Comparison of ENCODE assay signal across 17 cellular contexts in genomic region chr10:44804661-44805060, GRCh38.
"Had no signal": no experiment of that assay in that cellular context is flagged by ENCODE, and none has a peak within 500 bp of the region (broad histone marks: within the 10 kb centered on the region; RNA-seq: fewer than 3 reads in every experiment).

No MANE protein-coding gene starts in this region.

- H3K36me3 Mint-ChIP-seq: memory B cell; naive thymus-derived CD4-positive, alpha-beta T cell; type B pancreatic cell had no signal

- ATAC-seq: left lung; lower lobe of right lung; naive thymus-derived CD4-positive, alpha-beta T cell; psoas muscle; sciatic nerve had no signal

- H3K4me3 Mint-ChIP-seq: dendritic cell treated with granulocyte-macrophage colony-stimulating factor and Interleukin-4, amounts not matched to agents 40 ng/mL and 50 ng/mL, for 4 days; memory B cell; naive thymus-derived CD4-positive, alpha-beta T cell; type B pancreatic cell had no signal

- H3K27ac Mint-ChIP-seq: dendritic cell treated with granulocyte-macrophage colony-stimulating factor and Interleukin-4, amounts not matched to agents 40 ng/mL and 50 ng/mL, for 4 days; memory B cell; naive thymus-derived CD4-positive, alpha-beta T cell; type B pancreatic cell had no signal

- H3K9me3 Mint-ChIP-seq: dendritic cell treated with granulocyte-macrophage colony-stimulating factor and Interleukin-4, amounts not matched to agents 40 ng/mL and 50 ng/mL, for 4 days; type B pancreatic cell had no signal

- H3K4me1 Mint-ChIP-seq: memory B cell; naive thymus-derived CD4-positive, alpha-beta T cell had no signal

- DNase-seq: cerebellar nuclear complex; esophagus squamous epithelium; foreskin melanocyte; hippocampal formation; islet precursor cell; left lung; lower lobe of right lung; naive thymus-derived CD4-positive, alpha-beta T cell; psoas muscle; stimulated activated CD4-positive, alpha-beta T cell treated with anti-CD3 and anti-CD28 coated beads, Interleukin-12 subunit alpha, Interleukin-12 subunit beta, amount 100 ng/mL, for 4 hours; stimulated activated naive CD4-positive, alpha-beta T cell treated with Interleukin-2 at 50 U/mL for 16 hours; thyroid gland had no signal

- H3K4me3 ChIP-seq: esophagus squamous epithelium, left lung, lower lobe of right lung, psoas muscle, skin epidermis, thyroid gland had no signal
